In genomic region chr18:58864146-58865008, GRCh38 we compare ENCODE assay signal across 1 cellular context.
TF ChIP-seq lines count a peak whose summit lies in the region.

ZNF532 (plus strand) TSS chr18:58864877. CDS start in a region left out here.

TF ChIP-seq in HepG2, 621 proteins besides CTCF, POLR2A, EP300 and RAD21 (continued from another document):
- TF ChIP-seq, protein P1, sequence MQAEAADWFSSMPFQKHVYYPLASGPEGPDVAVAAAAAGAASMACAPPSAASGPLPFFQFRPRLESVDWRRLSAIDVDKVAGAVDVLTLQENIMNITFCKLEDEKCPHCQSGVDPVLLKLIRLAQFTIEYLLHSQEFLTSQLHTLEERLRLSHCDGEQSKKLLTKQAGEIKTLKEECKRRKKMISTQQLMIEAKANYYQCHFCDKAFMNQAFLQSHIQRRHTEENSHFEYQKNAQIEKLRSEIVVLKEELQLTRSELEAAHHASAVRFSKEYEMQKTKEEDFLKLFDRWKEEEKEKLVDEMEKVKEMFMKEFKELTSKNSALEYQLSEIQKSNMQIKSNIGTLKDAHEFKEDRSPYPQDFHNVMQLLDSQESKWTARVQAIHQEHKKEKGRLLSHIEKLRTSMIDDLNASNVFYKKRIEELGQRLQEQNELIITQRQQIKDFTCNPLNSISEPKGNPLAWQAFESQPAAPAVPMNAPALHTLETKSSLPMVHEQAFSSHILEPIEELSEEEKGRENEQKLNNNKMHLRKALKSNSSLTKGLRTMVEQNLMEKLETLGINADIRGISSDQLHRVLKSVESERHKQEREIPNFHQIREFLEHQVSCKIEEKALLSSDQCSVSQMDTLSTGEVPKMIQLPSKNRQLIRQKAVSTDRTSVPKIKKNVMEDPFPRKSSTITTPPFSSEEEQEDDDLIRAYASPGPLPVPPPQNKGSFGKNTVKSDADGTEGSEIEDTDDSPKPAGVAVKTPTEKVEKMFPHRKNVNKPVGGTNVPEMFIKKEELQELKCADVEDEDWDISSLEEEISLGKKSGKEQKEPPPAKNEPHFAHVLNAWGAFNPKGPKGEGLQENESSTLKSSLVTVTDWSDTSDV (CRISPR knock-in tag; IDR thresholded peaks at IDR 0.05): no peak
